In the genomic region with DNA sequence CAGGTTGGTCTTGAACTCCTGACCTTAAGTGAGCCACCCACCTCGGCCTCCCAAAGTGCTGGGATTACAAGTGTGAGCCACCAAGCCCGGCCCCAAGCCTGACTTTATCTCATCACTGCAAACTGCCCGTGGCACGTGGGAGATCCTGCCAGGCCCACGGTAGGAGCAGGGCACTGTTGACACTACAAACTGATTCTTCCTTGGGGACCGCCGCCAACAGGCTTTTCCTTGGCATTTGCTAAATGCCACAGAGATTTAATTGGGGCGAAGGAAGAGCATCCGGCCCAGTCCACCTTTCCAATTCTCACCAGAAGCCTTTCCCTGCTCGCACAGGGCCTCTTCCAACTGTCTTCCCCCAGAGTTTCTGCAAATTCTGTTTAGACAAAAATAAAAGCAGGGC, we compare ENCODE assay signal across 17 cellular contexts. TPM values are rescaled to one million over a fixed set of nuclear protein-coding genes. Genes with fewer than 3 reads are reported as not detected.
DNase-seq lines count a peak whose midpoint lies in the region; FAIRE-seq and TF ChIP-seq lines count a peak whose summit lies in the region.
"Had no signal": no experiment of that assay in that cellular context is flagged by ENCODE, and none has a peak within 500 bp of the region (broad histone marks: within the 10 kb centered on the region; RNA-seq: fewer than 3 reads in every experiment).

No MANE protein-coding gene starts in this region.

- TF ChIP-seq POLR2A in adrenal gland (IDR thresholded peaks at IDR 0.05): no peak

- peak overlapping the region in 4 of 5 donors; percentile 14 to 81 (median 60) for H3K27ac ChIP-seq in adrenal gland
- no peak overlapping the region for H3K27ac ChIP-seq in kidney (ENCODE audit: low read depth in 2 of 2, low read length in 2 of 2)
- peak overlapping the region; percentile 74 for H3K27ac ChIP-seq in subcutaneous abdominal adipose tissue (ENCODE audit: low read depth, low read length)
- H3K27ac ChIP-seq: KMS-11 had no signal

- intact Hi-C loops in Caco-2 (cut with micrococcal nuclease; ENCODE audit: unreplicated experiment) (no loop called here), adrenal gland (cut with DNase I) (no loop called here), kidney (cut with DNase I) (no loop called here)

- peaks cover 3% of the 10 kb centered on the region for H3K36me3 ChIP-seq in Caco-2 (ENCODE audit: control insufficient read depth, insufficient read depth, low read length)
- no peaks in the 10 kb centered on the region for H3K36me3 ChIP-seq in adrenal gland (replicated peaks in 1 of 2)
- H3K36me3 ChIP-seq in kidney (ENCODE audit: control insufficient read depth in 1 of 2, insufficient read depth in 2 of 2, low read length in 2 of 2): no peaks in the 10 kb centered on the region
- H3K36me3 ChIP-seq in subcutaneous abdominal adipose tissue (ENCODE audit: control insufficient read depth in 5 of 5, insufficient read depth in 5 of 5, low read length in 5 of 5): no peaks in the 10 kb centered on the region

- POLR2A ChIA-PET in Caco-2 (lab: Charles Lee): no interaction called here

- 45 to 67% (median 62%) methylated on average over 8 to 10 of the region's 10 CpGs for WGBS in adrenal gland, 4 donors

- DNase-seq in Caco-2 (no peak), adrenal gland (peak; percentile 21 to 75 (median 56)), kidney (peak; percentile 37), T-helper 2 cell (no peak)
- no peak for DNase-seq in activated CD4-positive, alpha-beta T cell treated with anti-CD3 and anti-CD28 coated beads, Interleukin-2, amount 50 U/mL, for 4 hours
- DNase-seq in activated naive CD4-positive, alpha-beta T cell (lab: John Stamatoyannopoulos, UW): no peak
- DNase-seq: COR-L47, DMS153, HFFc6, NCI-H1048, NCI-H1436 treated with DMSO at 0.1 percent for 48 hours, NCI-H2227 treated with DMSO at 0.1 percent for 48 hours, NCI-H524 had no signal

- H3K4me1 ChIP-seq in Caco-2 (peaks cover 57% of the 10 kb centered on the region), adrenal gland (replicated peaks in 1 of 2) (peaks cover 5 to 8% of the 10 kb centered on the region in 2 donors), kidney (ENCODE audit: control insufficient read depth in 1 of 2, insufficient read depth in 1 of 2, low read depth in 1 of 2, low read length in 2 of 2) (peaks cover 0 to 3% of the 10 kb centered on the region in 2 donors), subcutaneous abdominal adipose tissue (ENCODE audit: control insufficient read depth in 5 of 5, insufficient read depth in 5 of 5, low read length in 5 of 5) (peaks cover 0 to 47% (median 24%) of the 10 kb centered on the region in 5 donors)

- BruUV-seq in Caco-2 (replicated peaks; lab: Mats Ljungman, UMichigan): no TSS peak

- TF ChIP-seq CTCF in Caco-2 (IDR thresholded peaks at IDR 0.05; ENCODE audit: insufficient read depth in 1 of 2, low read depth in 1 of 2, low read length in 1 of 2, severe bottlenecking in 1 of 2, unreplicated experiment in 1 of 2): no peak
- TF ChIP-seq CTCF in adrenal gland (IDR thresholded peaks at IDR 0.05): no peak
- no peak for TF ChIP-seq CTCF in kidney (IDR thresholded peaks at IDR 0.05; ENCODE audit: borderline replicate concordance, extremely low read depth, insufficient read depth)

- H3K4me1 Mint-ChIP-seq in Caco-2 (ENCODE audit: low read depth, unreplicated experiment): peaks cover 58% of the 10 kb centered on the region

- peaks cover 6% of the 10 kb centered on the region; the same call in 1 of the 2 replicates for H3K9me3 ChIP-seq in Caco-2
- H3K9me3 ChIP-seq in adrenal gland (replicated peaks in 1 of 3): no peaks in the 10 kb centered on the region
- no peaks in the 10 kb centered on the region for H3K9me3 ChIP-seq in kidney (ENCODE audit: control insufficient read depth in 1 of 2, low read length in 2 of 2)
- no peaks in the 10 kb centered on the region for H3K9me3 ChIP-seq in subcutaneous abdominal adipose tissue (ENCODE audit: control insufficient read depth in 5 of 5, low read length in 5 of 5)

- no peaks in the 10 kb centered on the region for H3K27me3 Mint-ChIP-seq in Caco-2 (ENCODE audit: insufficient read depth, unreplicated experiment)

- H3K4me3 ChIP-seq in Caco-2 (ENCODE audit: low read depth, low read length) (no peak overlapping the region), adrenal gland (no peak overlapping the region), kidney (ENCODE audit: low read length in 2 of 2) (no peak overlapping the region), subcutaneous abdominal adipose tissue (ENCODE audit: low read depth in 1 of 5, low read length in 5 of 5) (no peak overlapping the region)

- H3K4me3 Mint-ChIP-seq in Caco-2 (ENCODE audit: unreplicated experiment): no peak overlapping the region
- H3K4me3 Mint-ChIP-seq: HFFc6 had no signal

- H3K36me3 Mint-ChIP-seq in Caco-2 (ENCODE audit: insufficient read depth, unreplicated experiment): peaks cover 55% of the 10 kb centered on the region

- CTCF ChIA-PET in Caco-2 (lab: Charles Lee): no interaction called here

- peak overlapping the region; percentile 89 for H3K27ac Mint-ChIP-seq in Caco-2 (ENCODE audit: unreplicated experiment)
- H3K27ac Mint-ChIP-seq: HFFc6 had no signal

- no peak for FAIRE-seq in kidney (lab: Jason Lieb, UNC)
- FAIRE-seq: A204.1, H1 had no signal

- H3K9ac ChIP-seq in kidney (ENCODE audit: low read length in 2 of 2) (no peak overlapping the region), subcutaneous abdominal adipose tissue (ENCODE audit: low read length in 5 of 5) (peak overlapping the region in 2 of 5 donors; percentile 21 to 47)
- H3K9ac ChIP-seq: KMS-11 had no signal

- H3K27me3 ChIP-seq in Caco-2 (replicated peaks; ENCODE audit: control insufficient read depth, insufficient read depth, low read length) (no peaks in the 10 kb centered on the region), adrenal gland (no peaks in the 10 kb centered on the region), subcutaneous abdominal adipose tissue (ENCODE audit: control insufficient read depth in 5 of 5, insufficient read depth in 4 of 5, low read length in 5 of 5) (no peaks in the 10 kb centered on the region)

- no peaks in the 10 kb centered on the region for H3K9me3 Mint-ChIP-seq in Caco-2 (ENCODE audit: unreplicated experiment)
- H3K9me3 Mint-ChIP-seq: HFFc6 had no signal

RNA-seq across cellular contexts. Expression of gene ATP9A, which starts 11.0 kb away (rescaled TPM):
- 102 and 104 TPM in 2 replicates for total RNA-seq in Caco-2 (2022)
- 10 to 100 TPM; 13.6 to 34.5 (median 18.3) TPM for total RNA-seq in adrenal gland
- 10 to 100 TPM in 1 of 3 donors, 1 to 10 TPM in 2; 3.7 to 13.2 (median 3.9) TPM for polyA plus RNA-seq in adrenal gland
- 40.2 TPM for total RNA-seq in kidney
- 7.1 TPM for polyA plus RNA-seq in kidney (ENCODE audit: insufficient read depth, low read depth, low replicate concordance)

RNA-seq across cellular contexts. Expression of gene SALL4, which starts 45.1 kb away (rescaled TPM):
- 75.8 and 84.5 TPM in 2 replicates for total RNA-seq in Caco-2 (2022)
- under 1 TPM in 7 of 8 donors, not detected in 1; 0.07 to 0.57 (median 0.34) TPM for total RNA-seq in adrenal gland
- polyA plus RNA-seq in adrenal gland: 1 to 10 TPM in 1 of 3 donors, under 1 TPM in 2; 0.16 to 1.3 (median 0.81) TPM
- total RNA-seq in kidney: 0.09 TPM
- polyA plus RNA-seq in kidney (ENCODE audit: insufficient read depth, low read depth, low replicate concordance): not detected

Comparison
In these comparisons a context has a peak if more than half of its experiments do, and no peak if none do; other contexts are left out.
1. DNase-seq: peak in adrenal gland (7 of 7) and kidney (single experiment); none in Caco-2 (0 of 2), activated CD4-positive, alpha-beta T cell treated with anti-CD3 and anti-CD28 coated beads, Interleukin-2, amount 50 U/mL, for 4 hours (0 of 2), T-helper 2 cell (0 of 5) and activated naive CD4-positive, alpha-beta T cell (0 of 4).
2. H3K27ac ChIP-seq: peak in adrenal gland (4 of 5) and subcutaneous abdominal adipose tissue (single experiment); none in kidney (0 of 2).
3. RNA of gene SALL4, which starts 45.1 kb away (total RNA-seq): 75.8 to 84.5 TPM in Caco-2; 0.07 to 0.57 TPM in adrenal gland and 0.09 TPM in kidney (single experiment); every median in the first group is over 10 times any median in the second.